20 cellular contexts compared by ENCODE assay signal in the genomic region with DNA sequence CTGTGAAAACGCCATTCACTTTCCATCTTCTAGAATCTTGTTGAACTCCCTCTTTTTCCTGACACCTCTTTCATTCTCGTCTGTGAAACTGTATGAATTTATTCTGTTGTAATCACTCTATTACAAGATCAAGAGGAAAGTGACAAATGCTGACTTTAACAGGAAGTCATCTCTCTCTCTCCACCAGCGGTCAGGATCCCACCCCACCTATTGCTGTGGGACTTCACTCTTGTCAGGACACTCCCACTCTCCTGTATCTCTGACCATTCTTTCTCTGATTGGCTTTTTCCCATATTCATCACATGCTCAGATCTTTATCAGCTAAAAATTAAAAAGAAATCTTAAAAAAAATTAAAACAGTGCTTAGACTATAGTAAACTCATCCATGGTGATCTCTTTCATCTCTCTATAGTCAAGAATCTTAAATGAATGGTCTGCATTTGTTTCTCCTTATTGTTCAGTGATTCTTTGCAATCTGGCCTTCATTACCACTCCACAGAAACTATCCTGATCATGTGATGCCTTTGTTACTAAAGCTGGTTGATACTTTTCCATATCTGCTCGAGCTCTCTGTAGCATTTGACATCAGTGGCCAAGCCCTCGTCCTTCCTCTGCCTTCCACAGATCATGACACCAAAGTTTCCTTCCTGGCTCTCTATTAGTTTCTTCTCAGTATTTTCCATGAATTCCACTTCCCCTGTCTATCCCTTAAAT.
A peak's percentile ranks its signal among the peaks of the same experiment; 100 is the strongest.
DNase-seq lines count a peak whose midpoint lies in the region; ATAC-seq, FAIRE-seq and TF ChIP-seq lines count a peak whose summit lies in the region.
"Had no signal": no experiment of that assay in that cellular context is flagged by ENCODE, and none has a peak within 500 bp of the region (broad histone marks: within the 10 kb centered on the region; RNA-seq: fewer than 3 reads in every experiment).

No MANE protein-coding gene starts in this region.

- no peaks in the 10 kb centered on the region for H3K9me3 ChIP-seq in K562 (replicated peaks; ENCODE audit: control insufficient read depth, insufficient read depth, low read depth, low read length)
- H3K9me3 ChIP-seq in naive thymus-derived CD4-positive, alpha-beta T cell (ENCODE audit: control insufficient read depth in 2 of 3, low read length in 3 of 3), result no peaks in the 10 kb centered on the region
- no peaks in the 10 kb centered on the region for H3K9me3 ChIP-seq in upper lobe of right lung
- H3K9me3 ChIP-seq: BLaER1 had no signal

- H3K4me3 ChIP-seq in K562, result no peak overlapping the region
- H3K4me3 ChIP-seq in naive thymus-derived CD4-positive, alpha-beta T cell (ENCODE audit: low read length), result no peak overlapping the region
- no peak overlapping the region for H3K4me3 ChIP-seq in upper lobe of right lung
- H3K4me3 ChIP-seq: BLaER1, GM12878 had no signal

- H3K9me3 Mint-ChIP-seq in CD14-positive monocyte, result no peaks in the 10 kb centered on the region
- H3K9me3 Mint-ChIP-seq in naive thymus-derived CD4-positive, alpha-beta T cell, result no peaks in the 10 kb centered on the region
- H3K9me3 Mint-ChIP-seq: CD8-positive, alpha-beta T cell; H9 had no signal

- CTCF ChIA-PET in K562 (lab: Yijun Ruan, JAX; ENCODE audit: low intra/inter-chr PET ratio), result no interaction called here
- CTCF ChIA-PET in naive thymus-derived CD4-positive, alpha-beta T cell (lab: Charles Lee), result no interaction called here

- DNase-seq in CD14-positive monocyte (ENCODE audit: low spot score), result peak; percentile 57
- no peak for DNase-seq in K562 (ENCODE audit: extremely low read depth in 1 of 4, low spot score in 3 of 4)
- DNase-seq in naive thymus-derived CD4-positive, alpha-beta T cell, result no peak
- no peak for DNase-seq in upper lobe of right lung
- no peak for DNase-seq in activated CD4-positive, CD25-positive, alpha-beta regulatory T cell treated with anti-CD3 and anti-CD28 coated beads, Interleukin-2, amount 50 U/mL, for 72 hours
- DNase-seq in HuH-7.5 (ENCODE audit: low spot score), result no peak
- DNase-seq: 8988T; Calu3; CD8-positive, alpha-beta T cell; DMS 273 treated with DMSO at 0.1 percent for 48 hours; DMS53; DND-41; EL; H9; IMR-90 had no signal

- no peak for TF ChIP-seq RAD21 in K562 (CRISPR knock-in tag; conservative IDR thresholded peaks at IDR 0.05 in 1 of 2, IDR thresholded peaks at IDR 0.05 in 1 of 2)

- no peaks in the 10 kb centered on the region for H3K79me2 ChIP-seq in K562 (ENCODE audit: control insufficient read depth, insufficient read depth, low read length)

- TF ChIP-seq CTCF in CD14-positive monocyte (IDR thresholded peaks at IDR 0.05), result no peak
- TF ChIP-seq CTCF in K562 (IDR thresholded peaks at IDR 0.05 in 2 of 3, conservative IDR thresholded peaks at IDR 0.05 in 1 of 3; ENCODE audit: insufficient read depth in 2 of 3, low read depth in 1 of 3, low read length in 3 of 3), result no peak
- no peak for TF ChIP-seq CTCF in upper lobe of right lung (IDR thresholded peaks at IDR 0.05)

- H3K9ac ChIP-seq in K562 (ENCODE audit: insufficient read depth in 1 of 2, low read depth in 2 of 2, low read length in 2 of 2), result no peak overlapping the region
- H3K9ac ChIP-seq: BLaER1 had no signal

- FAIRE-seq in K562 (lab: Jason Lieb, UNC), result no peak
- FAIRE-seq: GM12878, H1 had no signal

- 0 out of 3 replicates have a peak, but pooled peaks have one; percentile 37 for ATAC-seq in K562
- peak; percentile 71 for ATAC-seq in naive thymus-derived CD4-positive, alpha-beta T cell
- ATAC-seq in upper lobe of right lung, result peak; percentile 40
- no peak for ATAC-seq in GM21423 (IDR thresholded peaks at IDR 0.05; ENCODE audit: unreplicated experiment)
- ATAC-seq: CD8-positive, alpha-beta T cell; GM12878 had no signal

- WGBS in K562 (ENCODE audit: insufficient coverage, low coverage, missing lambda C conversion rate), result 4% methylated on average over 5 of the region's 5 CpGs

- peak overlapping the region; percentile 69 to 96 (median 91) for H3K27ac Mint-ChIP-seq in CD14-positive monocyte
- H3K27ac Mint-ChIP-seq in naive thymus-derived CD4-positive, alpha-beta T cell, result no peak overlapping the region
- H3K27ac Mint-ChIP-seq: CD8-positive, alpha-beta T cell; H9 had no signal

- H3K27ac ChIP-seq in K562 (ENCODE audit: extremely low read depth, low read depth, low read length) (no peak overlapping the region), upper lobe of right lung (no peak overlapping the region)
- no peak overlapping the region for H3K27ac ChIP-seq in naive thymus-derived CD4-positive, alpha-beta T cell (ENCODE audit: low read depth, low read length)
- H3K27ac ChIP-seq: BLaER1, HL-60 had no signal

- H3K36me3 Mint-ChIP-seq in CD14-positive monocyte, result peaks cover 3 to 5% of the 10 kb centered on the region in 2 donors
- H3K36me3 Mint-ChIP-seq in naive thymus-derived CD4-positive, alpha-beta T cell, result peaks cover 0 to 8% (median 3%) of the 10 kb centered on the region in 5 donors
- H3K36me3 Mint-ChIP-seq: CD8-positive, alpha-beta T cell had no signal

- BruUV-seq in K562 (replicated peaks; lab: Mats Ljungman, UMichigan), result no TSS peak

- no peak overlapping the region for H3K4me2 ChIP-seq in K562 (ENCODE audit: insufficient read depth, low read length)
- H3K4me2 ChIP-seq: BLaER1 had no signal

- H3K27me3 ChIP-seq in K562 (ENCODE audit: control insufficient read depth in 2 of 2, insufficient read depth in 2 of 2, low read length in 2 of 2) (0 out of 5 replicates have a peak, but pooled peaks cover 0 to 4% of the 10 kb centered on the region in 2 experiments), upper lobe of right lung (no peaks in the 10 kb centered on the region)
- H3K27me3 ChIP-seq in naive thymus-derived CD4-positive, alpha-beta T cell (ENCODE audit: control insufficient read depth in 2 of 2, insufficient read depth in 2 of 2, low read length in 2 of 2), result no peaks in the 10 kb centered on the region
- H3K27me3 ChIP-seq: BLaER1 had no signal

- no peaks in the 10 kb centered on the region for H3K27me3 Mint-ChIP-seq in CD14-positive monocyte (ENCODE audit: low read depth in 3 of 3)
- no peaks in the 10 kb centered on the region for H3K27me3 Mint-ChIP-seq in naive thymus-derived CD4-positive, alpha-beta T cell

- H3K4me1 ChIP-seq in K562 (replicated peaks in 1 of 2; ENCODE audit: control insufficient read depth in 2 of 2, insufficient read depth in 2 of 2, low read length in 2 of 2) (no peaks in the 10 kb centered on the region), upper lobe of right lung (no peaks in the 10 kb centered on the region)
- no peaks in the 10 kb centered on the region for H3K4me1 ChIP-seq in naive thymus-derived CD4-positive, alpha-beta T cell (ENCODE audit: control insufficient read depth in 2 of 2, insufficient read depth in 2 of 2, low read length in 2 of 2)
- H3K4me1 ChIP-seq: BLaER1 had no signal

- no peak for TF ChIP-seq POLR2A in K562 (conservative IDR thresholded peaks at IDR 0.05)

- intact Hi-C loops in CD14-positive monocyte (cut with micrococcal nuclease), result loop anchor here in 1 of 2 donors (10.0 kb wide), 1 partner anchor 341 kb away; no protein-coding TSS in a partner anchor
- intact Hi-C loops in K562 (cut with micrococcal nuclease), result no loop called here
- intact Hi-C loops in naive thymus-derived CD4-positive, alpha-beta T cell (cut with micrococcal nuclease), result no loop called here
- intact Hi-C loops in upper lobe of right lung (cut with DNase I), result no loop called here

- peaks cover 41% of the 10 kb centered on the region for H3K4me1 Mint-ChIP-seq in CD14-positive monocyte
- peaks cover 0 to 3% (median 0%) of the 10 kb centered on the region in 7 donors for H3K4me1 Mint-ChIP-seq in naive thymus-derived CD4-positive, alpha-beta T cell

- peak overlapping the region; percentile 0 to 43 for H3K4me3 Mint-ChIP-seq in CD14-positive monocyte
- H3K4me3 Mint-ChIP-seq in naive thymus-derived CD4-positive, alpha-beta T cell, result no peak overlapping the region
- H3K4me3 Mint-ChIP-seq: CD8-positive, alpha-beta T cell; H9 had no signal

- TF ChIP-seq EP300 in K562 (IDR thresholded peaks at IDR 0.05; ENCODE audit: low read length), result no peak

- no peaks in the 10 kb centered on the region for H3K36me3 ChIP-seq in K562 (ENCODE audit: control insufficient read depth, insufficient read depth, low read length)
- no peaks in the 10 kb centered on the region for H3K36me3 ChIP-seq in naive thymus-derived CD4-positive, alpha-beta T cell (ENCODE audit: control insufficient read depth in 2 of 3, insufficient read depth in 3 of 3, low read length in 3 of 3)
- no peaks in the 10 kb centered on the region for H3K36me3 ChIP-seq in upper lobe of right lung
- H3K36me3 ChIP-seq: BLaER1 had no signal

- no peaks in the 10 kb centered on the region for H3K9me1 ChIP-seq in K562 (ENCODE audit: control insufficient read depth, insufficient read depth, low read length)

- H4K20me1 ChIP-seq in K562 (replicated peaks; ENCODE audit: control insufficient read depth, insufficient read depth, low read length), result no peaks in the 10 kb centered on the region
- H4K20me1 ChIP-seq: BLaER1 had no signal

- POLR2A ChIA-PET in K562 (lab: Yijun Ruan, JAX), result interaction anchor here (0.6 kb wide), 1 partner anchor 11 kb away, joined by 3 read pairs; no protein-coding TSS in a partner anchor
- POLR2A ChIA-PET in naive thymus-derived CD4-positive, alpha-beta T cell (lab: Charles Lee), result no interaction called here

- in situ Hi-C loops in K562 (cut with MboI), result no loop called here

- H2AFZ ChIP-seq in K562 (ENCODE audit: low read depth, low read length), result no peak overlapping the region

TF ChIP-seq in K562, 482 proteins besides CTCF, POLR2A, EP300 and RAD21 (continues in another document):
- TF ChIP-seq ZNF511 (CRISPR knock-in tag; IDR thresholded peaks at IDR 0.05), result no peak
- TF ChIP-seq, protein P1, sequence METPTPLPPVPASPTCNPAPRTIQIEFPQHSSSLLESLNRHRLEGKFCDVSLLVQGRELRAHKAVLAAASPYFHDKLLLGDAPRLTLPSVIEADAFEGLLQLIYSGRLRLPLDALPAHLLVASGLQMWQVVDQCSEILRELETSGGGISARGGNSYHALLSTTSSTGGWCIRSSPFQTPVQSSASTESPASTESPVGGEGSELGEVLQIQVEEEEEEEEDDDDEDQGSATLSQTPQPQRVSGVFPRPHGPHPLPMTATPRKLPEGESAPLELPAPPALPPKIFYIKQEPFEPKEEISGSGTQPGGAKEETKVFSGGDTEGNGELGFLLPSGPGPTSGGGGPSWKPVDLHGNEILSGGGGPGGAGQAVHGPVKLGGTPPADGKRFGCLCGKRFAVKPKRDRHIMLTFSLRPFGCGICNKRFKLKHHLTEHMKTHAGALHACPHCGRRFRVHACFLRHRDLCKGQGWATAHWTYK (CRISPR knock-in tag; IDR thresholded peaks at IDR 0.05), result no peak

Comparison
In these comparisons a context has a peak if more than half of its experiments do, and no peak if none do; other contexts are left out.
1. H3K27ac Mint-ChIP-seq: peak in CD14-positive monocyte (7 of 7); none in naive thymus-derived CD4-positive, alpha-beta T cell (0 of 9).
2. H3K4me3 Mint-ChIP-seq: peak in CD14-positive monocyte (2 of 2); none in naive thymus-derived CD4-positive, alpha-beta T cell (0 of 10).